Comparison of ENCODE assay signal across 1 cellular context in the genomic region with DNA sequence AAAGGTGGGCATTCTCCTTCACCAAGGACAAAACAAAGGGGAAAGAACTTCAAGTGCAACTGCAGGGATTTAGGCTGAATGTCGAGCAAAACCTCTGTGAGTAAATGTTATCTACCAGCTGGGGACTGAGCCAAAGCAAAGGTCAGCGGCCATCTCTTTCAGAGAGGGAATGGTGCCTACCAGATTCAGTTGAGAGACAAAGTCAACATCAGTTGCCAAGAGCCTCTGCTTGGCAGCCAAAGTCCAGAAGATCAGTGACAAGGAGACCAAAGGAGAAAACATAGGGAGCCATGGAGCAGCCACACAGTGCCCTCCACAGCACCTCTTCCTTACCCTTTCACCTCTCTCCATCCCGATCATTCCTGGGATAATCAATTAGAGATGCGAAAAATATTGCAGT.
TF ChIP-seq lines count a peak whose summit lies in the region.

No MANE protein-coding gene starts in this region.

TF ChIP-seq in HepG2, 621 proteins besides CTCF, POLR2A, EP300 and RAD21 (continued from another document and continues in another):
- TF ChIP-seq, protein P1, sequence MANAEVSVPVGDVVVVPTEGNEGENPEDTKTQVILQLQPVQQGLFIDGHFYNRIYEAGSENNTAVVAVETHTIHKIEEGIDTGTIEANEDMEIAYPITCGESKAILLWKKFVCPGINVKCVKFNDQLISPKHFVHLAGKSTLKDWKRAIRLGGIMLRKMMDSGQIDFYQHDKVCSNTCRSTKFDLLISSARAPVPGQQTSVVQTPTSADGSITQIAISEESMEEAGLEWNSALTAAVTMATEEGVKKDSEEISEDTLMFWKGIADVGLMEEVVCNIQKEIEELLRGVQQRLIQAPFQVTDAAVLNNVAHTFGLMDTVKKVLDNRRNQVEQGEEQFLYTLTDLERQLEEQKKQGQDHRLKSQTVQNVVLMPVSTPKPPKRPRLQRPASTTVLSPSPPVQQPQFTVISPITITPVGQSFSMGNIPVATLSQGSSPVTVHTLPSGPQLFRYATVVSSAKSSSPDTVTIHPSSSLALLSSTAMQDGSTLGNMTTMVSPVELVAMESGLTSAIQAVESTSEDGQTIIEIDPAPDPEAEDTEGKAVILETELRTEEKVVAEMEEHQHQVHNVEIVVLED (CRISPR knock-in tag; IDR thresholded peaks at IDR 0.05; ENCODE audit: borderline replicate concordance), result no peak
- TF ChIP-seq, protein P2, sequence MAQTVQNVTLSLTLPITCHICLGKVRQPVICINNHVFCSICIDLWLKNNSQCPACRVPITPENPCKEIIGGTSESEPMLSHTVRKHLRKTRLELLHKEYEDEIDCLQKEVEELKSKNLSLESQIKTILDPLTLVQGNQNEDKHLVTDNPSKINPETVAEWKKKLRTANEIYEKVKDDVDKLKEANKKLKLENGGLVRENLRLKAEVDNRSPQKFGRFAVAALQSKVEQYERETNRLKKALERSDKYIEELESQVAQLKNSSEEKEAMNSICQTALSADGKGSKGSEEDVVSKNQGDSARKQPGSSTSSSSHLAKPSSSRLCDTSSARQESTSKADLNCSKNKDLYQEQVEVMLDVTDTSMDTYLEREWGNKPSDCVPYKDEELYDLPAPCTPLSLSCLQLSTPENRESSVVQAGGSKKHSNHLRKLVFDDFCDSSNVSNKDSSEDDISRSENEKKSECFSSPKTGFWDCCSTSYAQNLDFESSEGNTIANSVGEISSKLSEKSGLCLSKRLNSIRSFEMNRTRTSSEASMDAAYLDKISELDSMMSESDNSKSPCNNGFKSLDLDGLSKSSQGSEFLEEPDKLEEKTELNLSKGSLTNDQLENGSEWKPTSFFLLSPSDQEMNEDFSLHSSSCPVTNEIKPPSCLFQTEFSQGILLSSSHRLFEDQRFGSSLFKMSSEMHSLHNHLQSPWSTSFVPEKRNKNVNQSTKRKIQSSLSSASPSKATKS (CRISPR knock-in tag; IDR thresholded peaks at IDR 0.05), result no peak
- TF ChIP-seq ZNF879 (CRISPR knock-in tag; IDR thresholded peaks at IDR 0.05) (no peak), SOX13 (IDR thresholded peaks at IDR 0.05) (no peak), SOX13 (CRISPR knock-in tag; conservative IDR thresholded peaks at IDR 0.05 in 1 of 2, IDR thresholded peaks at IDR 0.05 in 1 of 2) (peak in 1 of 2 experiments; percentile 67; a peak in 2 of 4 replicates), NAIF1 (CRISPR knock-in tag; IDR thresholded peaks at IDR 0.05; ENCODE audit: borderline replicate concordance) (no peak), ZNF619 (CRISPR knock-in tag; IDR thresholded peaks at IDR 0.05) (no peak), HES4 (CRISPR knock-in tag; IDR thresholded peaks at IDR 0.05; ENCODE audit: borderline replicate concordance) (no peak), ZFP36L1 (CRISPR knock-in tag; IDR thresholded peaks at IDR 0.05) (no peak), KDM5A (IDR thresholded peaks at IDR 0.05; ENCODE audit: borderline replicate concordance, low read length) (no peak), ZNF678 (CRISPR knock-in tag; IDR thresholded peaks at IDR 0.05) (no peak), SKI (IDR thresholded peaks at IDR 0.05; ENCODE audit: partially characterized antibody) (no peak), NFE2 (CRISPR knock-in tag; IDR thresholded peaks at IDR 0.05) (no peak), ZNF256 (CRISPR knock-in tag; conservative IDR thresholded peaks at IDR 0.05) (no peak), RBFOX2 (IDR thresholded peaks at IDR 0.05; ENCODE audit: low read depth, low read length) (no peak), MTF2 (CRISPR knock-in tag; IDR thresholded peaks at IDR 0.05; ENCODE audit: borderline replicate concordance) (no peak), ZNF564 (CRISPR knock-in tag; IDR thresholded peaks at IDR 0.05) (no peak), ZEB1 (IDR thresholded peaks at IDR 0.05; ENCODE audit: insufficient replicate concordance, low read depth) (no peak), ZNF577 (CRISPR knock-in tag; IDR thresholded peaks at IDR 0.05; ENCODE audit: borderline replicate concordance, low read depth) (no peak), ZNF558 (CRISPR knock-in tag; IDR thresholded peaks at IDR 0.05; ENCODE audit: borderline replicate concordance) (no peak), ZNF225 (CRISPR knock-in tag; IDR thresholded peaks at IDR 0.05) (no peak), ZNF367 (CRISPR knock-in tag; IDR thresholded peaks at IDR 0.05; ENCODE audit: borderline replicate concordance) (no peak), RAD51 (IDR thresholded peaks at IDR 0.05; ENCODE audit: borderline replicate concordance) (no peak)
- TF ChIP-seq, protein P3, sequence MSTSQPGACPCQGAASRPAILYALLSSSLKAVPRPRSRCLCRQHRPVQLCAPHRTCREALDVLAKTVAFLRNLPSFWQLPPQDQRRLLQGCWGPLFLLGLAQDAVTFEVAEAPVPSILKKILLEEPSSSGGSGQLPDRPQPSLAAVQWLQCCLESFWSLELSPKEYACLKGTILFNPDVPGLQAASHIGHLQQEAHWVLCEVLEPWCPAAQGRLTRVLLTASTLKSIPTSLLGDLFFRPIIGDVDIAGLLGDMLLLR (CRISPR knock-in tag; IDR thresholded peaks at IDR 0.05), result no peak
- TF ChIP-seq, protein P4, sequence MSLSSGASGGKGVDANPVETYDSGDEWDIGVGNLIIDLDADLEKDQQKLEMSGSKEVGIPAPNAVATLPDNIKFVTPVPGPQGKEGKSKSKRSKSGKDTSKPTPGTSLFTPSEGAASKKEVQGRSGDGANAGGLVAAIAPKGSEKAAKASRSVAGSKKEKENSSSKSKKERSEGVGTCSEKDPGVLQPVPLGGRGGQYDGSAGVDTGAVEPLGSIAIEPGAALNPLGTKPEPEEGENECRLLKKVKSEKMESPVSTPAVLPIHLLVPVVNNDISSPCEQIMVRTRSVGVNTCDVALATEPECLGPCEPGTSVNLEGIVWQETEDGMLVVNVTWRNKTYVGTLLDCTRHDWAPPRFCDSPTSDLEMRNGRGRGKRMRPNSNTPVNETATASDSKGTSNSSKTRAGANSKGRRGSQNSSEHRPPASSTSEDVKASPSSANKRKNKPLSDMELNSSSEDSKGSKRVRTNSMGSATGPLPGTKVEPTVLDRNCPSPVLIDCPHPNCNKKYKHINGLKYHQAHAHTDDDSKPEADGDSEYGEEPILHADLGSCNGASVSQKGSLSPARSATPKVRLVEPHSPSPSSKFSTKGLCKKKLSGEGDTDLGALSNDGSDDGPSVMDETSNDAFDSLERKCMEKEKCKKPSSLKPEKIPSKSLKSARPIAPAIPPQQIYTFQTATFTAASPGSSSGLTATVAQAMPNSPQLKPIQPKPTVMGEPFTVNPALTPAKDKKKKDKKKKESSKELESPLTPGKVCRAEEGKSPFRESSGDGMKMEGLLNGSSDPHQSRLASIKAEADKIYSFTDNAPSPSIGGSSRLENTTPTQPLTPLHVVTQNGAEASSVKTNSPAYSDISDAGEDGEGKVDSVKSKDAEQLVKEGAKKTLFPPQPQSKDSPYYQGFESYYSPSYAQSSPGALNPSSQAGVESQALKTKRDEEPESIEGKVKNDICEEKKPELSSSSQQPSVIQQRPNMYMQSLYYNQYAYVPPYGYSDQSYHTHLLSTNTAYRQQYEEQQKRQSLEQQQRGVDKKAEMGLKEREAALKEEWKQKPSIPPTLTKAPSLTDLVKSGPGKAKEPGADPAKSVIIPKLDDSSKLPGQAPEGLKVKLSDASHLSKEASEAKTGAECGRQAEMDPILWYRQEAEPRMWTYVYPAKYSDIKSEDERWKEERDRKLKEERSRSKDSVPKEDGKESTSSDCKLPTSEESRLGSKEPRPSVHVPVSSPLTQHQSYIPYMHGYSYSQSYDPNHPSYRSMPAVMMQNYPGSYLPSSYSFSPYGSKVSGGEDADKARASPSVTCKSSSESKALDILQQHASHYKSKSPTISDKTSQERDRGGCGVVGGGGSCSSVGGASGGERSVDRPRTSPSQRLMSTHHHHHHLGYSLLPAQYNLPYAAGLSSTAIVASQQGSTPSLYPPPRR (CRISPR knock-in tag; IDR thresholded peaks at IDR 0.05; ENCODE audit: borderline replicate concordance), result peak; percentile 74; the same call in 1 of the 2 replicates
- TF ChIP-seq, protein P5, sequence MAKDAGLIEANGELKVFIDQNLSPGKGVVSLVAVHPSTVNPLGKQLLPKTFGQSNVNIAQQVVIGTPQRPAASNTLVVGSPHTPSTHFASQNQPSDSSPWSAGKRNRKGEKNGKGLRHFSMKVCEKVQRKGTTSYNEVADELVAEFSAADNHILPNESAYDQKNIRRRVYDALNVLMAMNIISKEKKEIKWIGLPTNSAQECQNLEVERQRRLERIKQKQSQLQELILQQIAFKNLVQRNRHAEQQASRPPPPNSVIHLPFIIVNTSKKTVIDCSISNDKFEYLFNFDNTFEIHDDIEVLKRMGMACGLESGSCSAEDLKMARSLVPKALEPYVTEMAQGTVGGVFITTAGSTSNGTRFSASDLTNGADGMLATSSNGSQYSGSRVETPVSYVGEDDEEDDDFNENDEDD (CRISPR knock-in tag; IDR thresholded peaks at IDR 0.05; ENCODE audit: borderline replicate concordance), result no peak
- TF ChIP-seq, protein P6, sequence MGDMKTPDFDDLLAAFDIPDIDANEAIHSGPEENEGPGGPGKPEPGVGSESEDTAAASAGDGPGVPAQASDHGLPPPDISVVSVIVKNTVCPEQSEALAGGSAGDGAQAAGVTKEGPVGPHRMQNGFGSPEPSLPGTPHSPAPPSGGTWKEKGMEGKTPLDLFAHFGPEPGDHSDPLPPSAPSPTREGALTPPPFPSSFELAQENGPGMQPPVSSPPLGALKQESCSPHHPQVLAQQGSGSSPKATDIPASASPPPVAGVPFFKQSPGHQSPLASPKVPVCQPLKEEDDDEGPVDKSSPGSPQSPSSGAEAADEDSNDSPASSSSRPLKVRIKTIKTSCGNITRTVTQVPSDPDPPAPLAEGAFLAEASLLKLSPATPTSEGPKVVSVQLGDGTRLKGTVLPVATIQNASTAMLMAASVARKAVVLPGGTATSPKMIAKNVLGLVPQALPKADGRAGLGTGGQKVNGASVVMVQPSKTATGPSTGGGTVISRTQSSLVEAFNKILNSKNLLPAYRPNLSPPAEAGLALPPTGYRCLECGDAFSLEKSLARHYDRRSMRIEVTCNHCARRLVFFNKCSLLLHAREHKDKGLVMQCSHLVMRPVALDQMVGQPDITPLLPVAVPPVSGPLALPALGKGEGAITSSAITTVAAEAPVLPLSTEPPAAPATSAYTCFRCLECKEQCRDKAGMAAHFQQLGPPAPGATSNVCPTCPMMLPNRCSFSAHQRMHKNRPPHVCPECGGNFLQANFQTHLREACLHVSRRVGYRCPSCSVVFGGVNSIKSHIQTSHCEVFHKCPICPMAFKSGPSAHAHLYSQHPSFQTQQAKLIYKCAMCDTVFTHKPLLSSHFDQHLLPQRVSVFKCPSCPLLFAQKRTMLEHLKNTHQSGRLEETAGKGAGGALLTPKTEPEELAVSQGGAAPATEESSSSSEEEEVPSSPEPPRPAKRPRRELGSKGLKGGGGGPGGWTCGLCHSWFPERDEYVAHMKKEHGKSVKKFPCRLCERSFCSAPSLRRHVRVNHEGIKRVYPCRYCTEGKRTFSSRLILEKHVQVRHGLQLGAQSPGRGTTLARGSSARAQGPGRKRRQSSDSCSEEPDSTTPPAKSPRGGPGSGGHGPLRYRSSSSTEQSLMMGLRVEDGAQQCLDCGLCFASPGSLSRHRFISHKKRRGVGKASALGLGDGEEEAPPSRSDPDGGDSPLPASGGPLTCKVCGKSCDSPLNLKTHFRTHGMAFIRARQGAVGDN (CRISPR knock-in tag; IDR thresholded peaks at IDR 0.05), result no peak
- TF ChIP-seq, protein P7, sequence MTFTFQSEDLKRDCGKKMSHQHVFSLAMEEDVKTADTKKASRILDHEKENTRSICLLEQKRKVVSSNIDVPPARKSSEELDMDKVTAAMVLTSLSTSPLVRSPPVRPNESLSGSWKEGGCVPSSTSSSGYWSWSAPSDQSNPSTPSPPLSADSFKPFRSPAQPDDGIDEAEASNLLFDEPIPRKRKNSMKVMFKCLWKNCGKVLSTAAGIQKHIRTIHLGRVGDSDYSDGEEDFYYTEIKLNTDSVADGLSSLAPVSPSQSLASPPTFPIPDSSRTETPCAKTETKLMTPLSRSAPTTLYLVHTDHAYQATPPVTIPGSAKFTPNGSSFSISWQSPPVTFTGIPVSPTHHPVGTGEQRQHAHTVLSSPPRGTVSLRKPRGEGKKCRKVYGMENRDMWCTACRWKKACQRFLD (CRISPR knock-in tag; IDR thresholded peaks at IDR 0.05; ENCODE audit: borderline replicate concordance), result no peak
- TF ChIP-seq, protein P8, sequence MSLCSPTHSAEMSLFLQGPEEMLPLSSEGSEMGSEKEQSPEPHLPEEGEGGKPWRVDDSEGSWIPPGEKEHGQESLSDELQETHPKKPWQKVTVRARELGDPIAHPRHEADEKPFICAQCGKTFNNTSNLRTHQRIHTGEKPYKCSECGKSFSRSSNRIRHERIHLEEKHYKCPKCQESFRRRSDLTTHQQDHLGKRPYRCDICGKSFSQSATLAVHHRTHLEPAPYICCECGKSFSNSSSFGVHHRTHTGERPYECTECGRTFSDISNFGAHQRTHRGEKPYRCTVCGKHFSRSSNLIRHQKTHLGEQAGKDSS (CRISPR knock-in tag; IDR thresholded peaks at IDR 0.05; ENCODE audit: borderline replicate concordance, low read depth), result peak; percentile 41; the same call in 1 of the 2 replicates
- TF ChIP-seq, protein P9, sequence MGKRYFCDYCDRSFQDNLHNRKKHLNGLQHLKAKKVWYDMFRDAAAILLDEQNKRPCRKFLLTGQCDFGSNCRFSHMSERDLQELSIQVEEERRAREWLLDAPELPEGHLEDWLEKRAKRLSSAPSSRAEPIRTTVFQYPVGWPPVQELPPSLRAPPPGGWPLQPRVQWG (CRISPR knock-in tag; IDR thresholded peaks at IDR 0.05; ENCODE audit: borderline replicate concordance, low read depth), result no peak
- TF ChIP-seq, protein P10, sequence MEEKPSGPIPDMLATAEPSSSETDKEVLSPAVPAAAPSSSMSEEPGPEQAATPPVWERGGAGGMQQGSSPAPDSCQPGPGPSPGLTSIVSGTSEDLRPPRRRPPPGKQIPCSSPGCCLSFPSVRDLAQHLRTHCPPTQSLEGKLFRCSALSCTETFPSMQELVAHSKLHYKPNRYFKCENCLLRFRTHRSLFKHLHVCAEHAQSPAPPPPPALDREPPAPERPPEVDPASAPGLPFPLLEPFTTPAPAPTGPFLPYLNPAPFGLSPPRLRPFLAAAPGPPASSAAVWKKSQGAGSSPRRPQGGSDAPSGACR (CRISPR knock-in tag; IDR thresholded peaks at IDR 0.05), result no peak
- TF ChIP-seq, protein P11, sequence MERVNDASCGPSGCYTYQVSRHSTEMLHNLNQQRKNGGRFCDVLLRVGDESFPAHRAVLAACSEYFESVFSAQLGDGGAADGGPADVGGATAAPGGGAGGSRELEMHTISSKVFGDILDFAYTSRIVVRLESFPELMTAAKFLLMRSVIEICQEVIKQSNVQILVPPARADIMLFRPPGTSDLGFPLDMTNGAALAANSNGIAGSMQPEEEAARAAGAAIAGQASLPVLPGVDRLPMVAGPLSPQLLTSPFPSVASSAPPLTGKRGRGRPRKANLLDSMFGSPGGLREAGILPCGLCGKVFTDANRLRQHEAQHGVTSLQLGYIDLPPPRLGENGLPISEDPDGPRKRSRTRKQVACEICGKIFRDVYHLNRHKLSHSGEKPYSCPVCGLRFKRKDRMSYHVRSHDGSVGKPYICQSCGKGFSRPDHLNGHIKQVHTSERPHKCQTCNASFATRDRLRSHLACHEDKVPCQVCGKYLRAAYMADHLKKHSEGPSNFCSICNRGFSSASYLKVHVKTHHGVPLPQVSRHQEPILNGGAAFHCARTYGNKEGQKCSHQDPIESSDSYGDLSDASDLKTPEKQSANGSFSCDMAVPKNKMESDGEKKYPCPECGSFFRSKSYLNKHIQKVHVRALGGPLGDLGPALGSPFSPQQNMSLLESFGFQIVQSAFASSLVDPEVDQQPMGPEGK (CRISPR knock-in tag; IDR thresholded peaks at IDR 0.05), result no peak
- TF ChIP-seq, protein P12, sequence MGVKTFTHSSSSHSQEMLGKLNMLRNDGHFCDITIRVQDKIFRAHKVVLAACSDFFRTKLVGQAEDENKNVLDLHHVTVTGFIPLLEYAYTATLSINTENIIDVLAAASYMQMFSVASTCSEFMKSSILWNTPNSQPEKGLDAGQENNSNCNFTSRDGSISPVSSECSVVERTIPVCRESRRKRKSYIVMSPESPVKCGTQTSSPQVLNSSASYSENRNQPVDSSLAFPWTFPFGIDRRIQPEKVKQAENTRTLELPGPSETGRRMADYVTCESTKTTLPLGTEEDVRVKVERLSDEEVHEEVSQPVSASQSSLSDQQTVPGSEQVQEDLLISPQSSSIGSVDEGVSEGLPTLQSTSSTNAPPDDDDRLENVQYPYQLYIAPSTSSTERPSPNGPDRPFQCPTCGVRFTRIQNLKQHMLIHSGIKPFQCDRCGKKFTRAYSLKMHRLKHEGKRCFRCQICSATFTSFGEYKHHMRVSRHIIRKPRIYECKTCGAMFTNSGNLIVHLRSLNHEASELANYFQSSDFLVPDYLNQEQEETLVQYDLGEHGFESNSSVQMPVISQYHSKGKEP (CRISPR knock-in tag; IDR thresholded peaks at IDR 0.05), result no peak
